In the genomic region with DNA sequence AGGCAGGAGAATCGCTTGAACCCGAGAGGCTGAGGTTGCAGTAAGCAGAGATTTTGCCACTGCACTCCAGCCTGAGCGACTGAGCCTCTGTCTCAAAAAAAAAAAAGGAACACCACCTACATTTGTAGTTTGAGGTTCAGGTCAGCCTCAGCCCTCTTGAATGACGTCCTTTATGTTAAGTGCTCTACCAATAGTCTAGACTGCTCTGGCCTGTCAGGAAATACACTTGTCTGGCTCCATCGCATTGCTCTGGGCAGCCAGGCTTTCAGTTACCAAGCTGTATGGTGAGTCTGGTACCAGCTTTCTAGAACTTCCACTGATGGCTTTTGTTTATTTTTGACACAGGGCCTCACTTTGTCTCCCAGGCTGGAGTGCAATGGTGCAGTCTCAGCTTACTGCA, we compare ENCODE assay signal across 34 cellular contexts. TPM values are rescaled to one million over a fixed set of nuclear protein-coding genes. Genes with fewer than 3 reads are reported as not detected.
"Had no signal": no experiment of that assay in that cellular context is flagged by ENCODE, and none has a peak within 500 bp of the region (broad histone marks: within the 10 kb centered on the region; RNA-seq: fewer than 3 reads in every experiment).

No MANE protein-coding gene starts in this region.

- ATAC-seq: activated CD8-positive, alpha-beta T cell treated with anti-CD3 and anti-CD28 coated beads for 36 hours; activated naive CD4-positive, alpha-beta T cell treated with anti-CD3 and anti-CD28 coated beads, Interleukin-2, amount 50 U/mL, for 72 hours; activated T-cell treated with anti-CD3 and anti-CD28 coated beads, Interleukin-2, amount 50 U/mL, for 4 hours; activated T-cell treated with anti-CD3 and anti-CD28 coated beads, Interleukin-2, amount 50 U/mL, for 72 hours; activated T-helper 17 cell treated with anti-CD3 and anti-CD28 coated beads, Interleukin-2, amount 50 U/mL, for 72 hours; body of pancreas had no signal

- H3K27me3 ChIP-seq: adrenal gland, body of pancreas, brain microvascular endothelial cell, breast epithelium had no signal

- DNase-seq: activated B cell treated with CpG ODN at 0.5 μM for 24 hours; activated CD4-positive, alpha-beta memory T cell treated with anti-CD3 and anti-CD28 coated beads for 36 hours; activated CD4-positive, alpha-beta T cell treated with anti-CD3 and anti-CD28 coated beads for 4 hours; activated CD4-positive, alpha-beta T cell treated with anti-CD3 and anti-CD28 coated beads, Interleukin-2, amount 10 ng/mL, durations not matched to agents 24 days and 14 days; activated CD4-positive, alpha-beta T cell treated with anti-CD3 and anti-CD28 coated beads, Interleukin-2, amount 50 U/mL, for 1 hour; activated CD4-positive, alpha-beta T cell treated with anti-CD3 and anti-CD28 coated beads, Interleukin-2, amount 50 U/mL, for 4 hours; activated CD4-positive, CD25-positive, alpha-beta regulatory T cell treated with anti-CD3 and anti-CD28 coated beads, Interleukin-2, amount 50 U/mL, for 72 hours; activated CD8-positive, alpha-beta memory T cell treated with anti-CD3 and anti-CD28 coated beads, Interleukin-2, amount 50 U/mL, for 4 hours; activated CD8-positive, alpha-beta T cell treated with anti-CD3 and anti-CD28 coated beads for 36 hours; activated effector memory CD4-positive, alpha-beta T cell treated with anti-CD3 and anti-CD28 coated beads, Interleukin-2, amount 50 U/mL, for 16 hours; activated gamma-delta T cell treated with Interleukin-2 at 50 U/mL for 16 hours; activated naive CD4-positive, alpha-beta T cell; activated naive CD4-positive, alpha-beta T cell treated with anti-CD3 and anti-CD28 coated beads for 36 hours; activated naive CD4-positive, alpha-beta T cell treated with anti-CD3 and anti-CD28 coated beads, Interleukin-2, amount 50 U/mL, for 16 hours; activated naive CD8-positive, alpha-beta T cell treated with anti-CD3 and anti-CD28 coated beads for 36 hours; activated T-cell treated with anti-CD3 and anti-CD28 coated beads for 4 hours; activated T-cell treated with anti-CD3 and anti-CD28 coated beads, Interleukin-2, amount 50 U/mL, for 1 hour; activated T-cell treated with anti-CD3 and anti-CD28 coated beads, Interleukin-2, amount 50 U/mL, for 4 hours; activated T-cell treated with anti-CD3 and anti-CD28 coated beads, Interleukin-2, amount 50 U/mL, for 72 hours; adrenal gland; amniotic stem cell; aorta; body of pancreas; brain microvascular endothelial cell; central memory CD4-positive, alpha-beta T cell; T-helper 1 cell; T-helper 2 cell; T-helper 9 cell had no signal

- H3K4me3 ChIP-seq: adrenal gland, body of pancreas, breast epithelium had no signal

- FAIRE-seq: astrocyte, TTC549 had no signal

- H3K27ac ChIP-seq: adrenal gland, body of pancreas, brain microvascular endothelial cell, breast epithelium, VCaP had no signal

- H3K9me3 ChIP-seq: adrenal gland, body of pancreas, breast epithelium had no signal

RNA-seq across cellular contexts. Expression of a gene that starts 19.3 kb away (rescaled TPM):
- total RNA-seq: activated CD4-positive, alpha-beta T cell treated with anti-CD3 and anti-CD28 coated beads, Interleukin-2, amount 10 ng/mL, durations not matched to agents 24 days and 14 days; aorta had no signal
